In genomic region chr2:217471329-217471728, GRCh38 we compare ENCODE assay signal across 22 cellular contexts.
DNase-seq lines count a peak whose midpoint lies in the region; TF ChIP-seq lines count a peak whose summit lies in the region.
"Had no signal": no experiment of that assay in that cellular context is flagged by ENCODE, and none has a peak within 500 bp of the region (broad histone marks: within the 10 kb centered on the region; RNA-seq: fewer than 3 reads in every experiment).

No MANE protein-coding gene starts in this region.

- H3K27me3 ChIP-seq in mesenchymal stem cell (ENCODE audit: control insufficient read depth in 1 of 2, insufficient read depth in 1 of 2, low read length in 2 of 2) (no peaks in the 10 kb centered on the region), Caco-2 (replicated peaks; ENCODE audit: control insufficient read depth, insufficient read depth, low read length) (no peaks in the 10 kb centered on the region)
- H3K27me3 ChIP-seq: colonic mucosa, vagina had no signal

- BruUV-seq in Caco-2 (replicated peaks; lab: Mats Ljungman, UMichigan): no TSS peak

- H3K9me3 Mint-ChIP-seq in Caco-2 (ENCODE audit: unreplicated experiment): no peaks in the 10 kb centered on the region
- H3K9me3 Mint-ChIP-seq: mesothelial cell of epicardium, nephron progenitor cell had no signal

- H3K27ac Mint-ChIP-seq in Caco-2 (ENCODE audit: unreplicated experiment): no peak overlapping the region
- H3K27ac Mint-ChIP-seq: mesothelial cell of epicardium, nephron progenitor cell, progenitor cell of endocrine pancreas had no signal

- H4K8ac ChIP-seq in mesenchymal stem cell (ENCODE audit: low read length): no peak overlapping the region

- H4K91ac ChIP-seq in mesenchymal stem cell (ENCODE audit: low read length): no peak overlapping the region

- 50% methylated on average over 1 of the region's 1 CpG for WGBS in mesenchymal stem cell

- H3K4me1 ChIP-seq in mesenchymal stem cell (ENCODE audit: control insufficient read depth, insufficient read depth, low read depth, low read length) (peaks cover 7% of the 10 kb centered on the region), Caco-2 (no peaks in the 10 kb centered on the region)
- H3K4me1 ChIP-seq: colonic mucosa had no signal

- TF ChIP-seq CTCF in choroid plexus epithelial cell (conservative IDR thresholded peaks at IDR 0.05; ENCODE audit: low read depth, low read length) (no peak), Caco-2 (IDR thresholded peaks at IDR 0.05; ENCODE audit: insufficient read depth in 1 of 2, low read depth in 1 of 2, low read length in 1 of 2, severe bottlenecking in 1 of 2, unreplicated experiment in 1 of 2) (no peak)

- H3K18ac ChIP-seq in mesenchymal stem cell (ENCODE audit: low read depth in 1 of 2, low read length in 2 of 2): no peak overlapping the region

- H3K23ac ChIP-seq in mesenchymal stem cell (ENCODE audit: low read length in 2 of 2): no peak overlapping the region

- no peaks in the 10 kb centered on the region for H3K79me1 ChIP-seq in mesenchymal stem cell (replicated peaks; ENCODE audit: low read length, poor library complexity, severe bottlenecking)

- H3K4ac ChIP-seq in mesenchymal stem cell (ENCODE audit: low read depth in 1 of 2, low read length in 2 of 2): no peak overlapping the region

- no peak overlapping the region for H2AK5ac ChIP-seq in mesenchymal stem cell (ENCODE audit: low read length, severe bottlenecking)

- no peak overlapping the region for H2BK5ac ChIP-seq in mesenchymal stem cell (ENCODE audit: low read depth, low read length, poor library complexity, severe bottlenecking)

- no peak overlapping the region for H2BK15ac ChIP-seq in mesenchymal stem cell (ENCODE audit: low read depth, poor library complexity, severe bottlenecking)

- H3K36me3 Mint-ChIP-seq in Caco-2 (ENCODE audit: insufficient read depth, unreplicated experiment): no peaks in the 10 kb centered on the region
- H3K36me3 Mint-ChIP-seq: mesothelial cell of epicardium had no signal

- POLR2A ChIA-PET in Caco-2 (lab: Charles Lee): no interaction called here

- H3K27ac ChIP-seq in mesenchymal stem cell (ENCODE audit: low read length, poor library complexity, severe bottlenecking) (no peak overlapping the region), caudate nucleus (ENCODE audit: low read depth, low read length) (no peak overlapping the region)
- H3K27ac ChIP-seq: colonic mucosa, vagina had no signal

- DNase-seq in AG20443 (ENCODE audit: low spot score) (peak; percentile 69), NCI-H226 (peak; percentile 39), choroid plexus epithelial cell (ENCODE audit: low read depth) (peak; percentile 56), mesenchymal stem cell (no peak), UCSD-AML1 (lab: John Stamatoyannopoulos, UW; ENCODE audit: unreplicated experiment) (no peak), DMS114 treated with DMSO at 0.1 percent for 48 hours (lab: John Stamatoyannopoulos, UW; ENCODE audit: unreplicated experiment) (no peak), caudate nucleus (lab: John Stamatoyannopoulos, UW) (no peak), Caco-2 (no peak)
- DNase-seq: ACHN; activated gamma-delta T cell treated with Interleukin-2 at 50 U/mL for 16 hours; amygdala; colonic mucosa; DND-41; Kasumi-1; NCI-H526 treated with DMSO at 0.1 percent for 48 hours; nephron progenitor cell; SHP77 treated with DMSO at 0.1 percent for 48 hours; stimulated activated CD4-positive, alpha-beta T cell treated with anti-CD3 and anti-CD28 coated beads, Interleukin-4, amount 100 ng/mL, for 4 hours; T-helper 1 cell had no signal

- H3K4me1 Mint-ChIP-seq in Caco-2 (ENCODE audit: low read depth, unreplicated experiment): no peaks in the 10 kb centered on the region

- CTCF ChIA-PET in Caco-2 (lab: Charles Lee): no interaction called here

- H3K36me3 ChIP-seq in mesenchymal stem cell (ENCODE audit: control insufficient read depth in 1 of 2, insufficient read depth in 2 of 2, low read depth in 1 of 2, low read length in 2 of 2): no peaks in the 10 kb centered on the region
- no peaks in the 10 kb centered on the region for H3K36me3 ChIP-seq in Caco-2 (ENCODE audit: control insufficient read depth, insufficient read depth, low read length)
- H3K36me3 ChIP-seq: colonic mucosa, vagina had no signal

- H3K9ac ChIP-seq in mesenchymal stem cell (ENCODE audit: low read length): peak overlapping the region; percentile 17

- H3K14ac ChIP-seq in mesenchymal stem cell (ENCODE audit: low read length in 2 of 2): no peak overlapping the region

- peaks cover 13% of the 10 kb centered on the region for H3K27me3 Mint-ChIP-seq in Caco-2 (ENCODE audit: insufficient read depth, unreplicated experiment)
- H3K27me3 Mint-ChIP-seq: progenitor cell of endocrine pancreas had no signal

- no peak overlapping the region for H2BK12ac ChIP-seq in mesenchymal stem cell (ENCODE audit: low read length in 2 of 2)

- H3K4me3 Mint-ChIP-seq in Caco-2 (ENCODE audit: unreplicated experiment): no peak overlapping the region
- H3K4me3 Mint-ChIP-seq: mesothelial cell of epicardium, nephron progenitor cell had no signal

- intact Hi-C loops in Caco-2 (cut with micrococcal nuclease; ENCODE audit: unreplicated experiment): no loop called here

- no peak overlapping the region for H2AFZ ChIP-seq in mesenchymal stem cell (ENCODE audit: low read depth, low read length)

- H3K9me3 ChIP-seq in mesenchymal stem cell (ENCODE audit: control insufficient read depth, low read length): no peaks in the 10 kb centered on the region
- no peaks in the 10 kb centered on the region for H3K9me3 ChIP-seq in Caco-2
- H3K9me3 ChIP-seq: colonic mucosa, vagina had no signal

- H3K4me2 ChIP-seq in mesenchymal stem cell (ENCODE audit: low read length, poor library complexity, severe bottlenecking): no peak overlapping the region

- H3K4me3 ChIP-seq in choroid plexus epithelial cell (ENCODE audit: low read depth, low read length) (no peak overlapping the region), mesenchymal stem cell (ENCODE audit: insufficient read depth in 1 of 2, low read depth in 1 of 2, low read length in 2 of 2) (no peak overlapping the region), Caco-2 (ENCODE audit: low read depth, low read length) (no peak overlapping the region)
- H3K4me3 ChIP-seq: colonic mucosa, vagina had no signal

- H2BK120ac ChIP-seq in mesenchymal stem cell (ENCODE audit: low read depth, low read length): no peak overlapping the region

Comparison
In these comparisons a context has a peak if more than half of its experiments do, and no peak if none do; other contexts are left out.
1. DNase-seq: peak in AG20443 (single experiment), NCI-H226 (single experiment) and choroid plexus epithelial cell (single experiment); none in mesenchymal stem cell (single experiment), UCSD-AML1 (single experiment), DMS114 treated with DMSO at 0.1 percent for 48 hours (single experiment), caudate nucleus (0 of 61) and Caco-2 (0 of 2).